1 cellular context compared by ENCODE assay signal in genomic region chr20:50715694-50716093, GRCh38.
TF ChIP-seq lines count a peak whose summit lies in the region.

No MANE protein-coding gene starts in this region.

TF ChIP-seq in HCT116, 20 proteins besides CTCF, POLR2A, EP300 and RAD21 (continued from another document):
- TF ChIP-seq MAX (IDR thresholded peaks at IDR 0.05) = 0 out of 2 replicates have a peak, but pooled peaks have one; percentile 18
- TF ChIP-seq SIN3A (IDR thresholded peaks at IDR 0.05; ENCODE audit: low read depth) = 0 out of 2 replicates have a peak, but pooled peaks have one; percentile 23
- no peak for TF ChIP-seq ELF1 (IDR thresholded peaks at IDR 0.05; ENCODE audit: borderline replicate concordance, low read depth)
- peak; percentile 57 for TF ChIP-seq FOSL1 (IDR thresholded peaks at IDR 0.05; ENCODE audit: low read depth)
- no peak for TF ChIP-seq EGR1 (IDR thresholded peaks at IDR 0.05; ENCODE audit: low read depth)
- TF ChIP-seq REST (IDR thresholded peaks at IDR 0.05; ENCODE audit: low read depth) = no peak
- TF ChIP-seq JUND (IDR thresholded peaks at IDR 0.05) = peak; percentile 47
- peak; percentile 56 for TF ChIP-seq SP1 (IDR thresholded peaks at IDR 0.05; ENCODE audit: low read depth)
- peak; percentile 31 for TF ChIP-seq TCF7L2 (IDR thresholded peaks at IDR 0.05; ENCODE audit: borderline replicate concordance, extremely low read depth, insufficient read depth, insufficient read length)
- TF ChIP-seq ZBTB33 (IDR thresholded peaks at IDR 0.05; ENCODE audit: extremely low read depth, insufficient replicate concordance, low read length) = no peak
TF ChIP-seq in HCT116: peak in this region for 8.
